25 cellular contexts compared by ENCODE assay signal in genomic region chr12:117527480-117527857, GRCh38.
"Had no signal": no experiment of that assay in that cellular context is flagged by ENCODE, and none has a peak within 500 bp of the region (broad histone marks: within the 10 kb centered on the region; RNA-seq: fewer than 3 reads in every experiment).

No MANE protein-coding gene starts in this region.

- H3K36me3 ChIP-seq: esophagus muscularis mucosa, gastroesophageal sphincter, heart right ventricle, left ventricle myocardium inferior, lower lobe of right lung, suprapubic skin, vagina had no signal

- H3K27me3 ChIP-seq: foreskin keratinocyte, vagina had no signal

- H3K4me2 ChIP-seq: smooth muscle cell had no signal

- H3K27ac ChIP-seq: coronary artery, esophagus muscularis mucosa, foreskin keratinocyte, gastroesophageal sphincter, heart right ventricle, lower lobe of right lung, suprapubic skin, vagina had no signal

- H3K9me3 ChIP-seq: lower lobe of right lung, suprapubic skin, vagina had no signal

- H3K4me1 ChIP-seq: esophagus muscularis mucosa, foreskin keratinocyte, gastroesophageal sphincter, lower lobe of right lung, suprapubic skin, vagina had no signal

- H3K4me3 ChIP-seq: coronary artery, esophagus muscularis mucosa, gastroesophageal sphincter, heart right ventricle, left ventricle myocardium inferior, lower lobe of right lung, smooth muscle cell, suprapubic skin, vagina had no signal

- ATAC-seq: foreskin keratinocyte; gastroesophageal sphincter; left colon; lower lobe of right lung; naive thymus-derived CD8-positive, alpha-beta T cell; sciatic nerve; stimulated activated naive CD8-positive, alpha-beta T cell treated with anti-CD3 and anti-CD28 coated beads, Interleukin-15, amount 100 ng/mL, for 72 hours had no signal

- DNase-seq: dermis blood vessel endothelial cell; effector memory CD4-positive, alpha-beta T cell; foreskin keratinocyte; hippocampal formation; left colon; left ventricle myocardium inferior; lower lobe of right lung; naive thymus-derived CD8-positive, alpha-beta T cell; nucleus accumbens; posterior cingulate gyrus; stimulated activated CD4-positive, alpha-beta T cell treated with anti-CD3 and anti-CD28 coated beads, Interleukin-12 subunit alpha, Interleukin-12 subunit beta, amount 100 ng/mL, for 4 hours; stimulated activated CD4-positive, alpha-beta T cell treated with anti-CD3 and anti-CD28 coated beads, Interleukin-1b, Interleukin-23, amount 100 ng/mL, for 48 hours; stimulated activated CD4-positive, alpha-beta T cell treated with anti-CD3 and anti-CD28 coated beads, Interleukin-4, amount 100 ng/mL, for 1 hour; stimulated activated CD8-positive, alpha-beta memory T cell treated with anti-CD3 and anti-CD28 coated beads, Interleukin-4, amount 100 ng/mL, for 48 hours; stimulated activated naive CD4-positive, alpha-beta T cell; stimulated activated naive CD8-positive, alpha-beta T cell treated with anti-CD3 and anti-CD28 coated beads, Interleukin-15, amount 100 ng/mL, for 72 hours; trophoblast cell had no signal
